ENCODE assay signal across 24 cellular contexts in genomic region chr5:154410786-154411185, GRCh38.
"Had no signal": no experiment of that assay in that cellular context is flagged by ENCODE, and none has a peak within 500 bp of the region (broad histone marks: within the 10 kb centered on the region; RNA-seq: fewer than 3 reads in every experiment).

No MANE protein-coding gene starts in this region.

- DNase-seq: heart left ventricle; hypothalamus; immature natural killer cell; left ventricle myocardium inferior; mesendoderm; naive B cell; natural killer cell; nephron progenitor cell; ovary; right lobe of liver; stimulated activated CD4-positive, alpha-beta T cell treated with anti-CD3 and anti-CD28 coated beads, Interleukin-2, amount 100 ng/mL, for 24 hours; stimulated activated CD4-positive, alpha-beta T cell treated with anti-CD3 and anti-CD28 coated beads, Interleukin-4, amount 100 ng/mL, for 1 hour; stimulated activated naive CD4-positive, alpha-beta T cell; upper lobe of left lung had no signal

- ATAC-seq: heart left ventricle, natural killer cell, right lobe of liver had no signal

- H3K4me3 Mint-ChIP-seq: immature natural killer cell; mesothelial cell of epicardium; natural killer cell; nephron progenitor cell; neural progenitor cell; stimulated activated naive CD8-positive, alpha-beta T cell treated with anti-CD3 and anti-CD28 coated beads, Interleukin-15, Interleukin-2, amounts not matched to agents 100 ng/mL and 50 ng/mL, for 24 hours had no signal

- H3K27ac Mint-ChIP-seq: mesothelial cell of epicardium; nephron progenitor cell; neural progenitor cell; progenitor cell of endocrine pancreas; stimulated activated naive CD8-positive, alpha-beta T cell treated with anti-CD3 and anti-CD28 coated beads, Interleukin-15, Interleukin-2, amounts not matched to agents 100 ng/mL and 50 ng/mL, for 24 hours had no signal

- H3K4me2 ChIP-seq: neural progenitor cell, smooth muscle cell had no signal

- FAIRE-seq: islet of Langerhans had no signal

- H2AFZ ChIP-seq: neural progenitor cell had no signal

- H3K4me1 Mint-ChIP-seq: neural progenitor cell had no signal

- H3K27me3 Mint-ChIP-seq: naive B cell; stimulated activated naive CD8-positive, alpha-beta T cell treated with anti-CD3 and anti-CD28 coated beads, Interleukin-15, Interleukin-2, amounts not matched to agents 100 ng/mL and 50 ng/mL, for 24 hours had no signal

- H3K36me3 Mint-ChIP-seq: mesothelial cell of epicardium, natural killer cell had no signal

- H3K9me3 ChIP-seq: heart left ventricle, left ventricle myocardium inferior, ovary, right atrium auricular region, right lobe of liver, suprapubic skin, tibial nerve, upper lobe of left lung had no signal

- H3K27me3 ChIP-seq: heart left ventricle, ovary, right atrium auricular region, right lobe of liver, suprapubic skin, tibial nerve, upper lobe of left lung had no signal

- H3K27ac ChIP-seq: heart left ventricle, left ventricle myocardium inferior, neural progenitor cell, ovary, right atrium auricular region, right lobe of liver, suprapubic skin, tibial nerve, upper lobe of left lung had no signal

- H3K4me1 ChIP-seq: left ventricle myocardium inferior, neural progenitor cell, right atrium auricular region, right lobe of liver, suprapubic skin, tibial nerve, upper lobe of left lung had no signal

- H3K9me3 Mint-ChIP-seq: immature natural killer cell; mesothelial cell of epicardium; naive B cell; natural killer cell; nephron progenitor cell; neural progenitor cell; stimulated activated naive CD8-positive, alpha-beta T cell treated with anti-CD3 and anti-CD28 coated beads, Interleukin-15, Interleukin-2, amounts not matched to agents 100 ng/mL and 50 ng/mL, for 24 hours had no signal

- H3K4me3 ChIP-seq: heart left ventricle, left ventricle myocardium inferior, lung, neural progenitor cell, ovary, right atrium auricular region, right lobe of liver, smooth muscle cell, suprapubic skin, tibial nerve, upper lobe of left lung had no signal

- H3K36me3 ChIP-seq: neural progenitor cell, ovary had no signal

- H3K9ac ChIP-seq: neural progenitor cell had no signal
